Comparison of ENCODE assay signal across 24 cellular contexts in genomic region chr10:111821876-111822275, GRCh38.
A peak's percentile ranks its signal among the peaks of the same experiment; 100 is the strongest.
DNase-seq lines count a peak whose midpoint lies in the region; ATAC-seq and TF ChIP-seq lines count a peak whose summit lies in the region.
"Had no signal": no experiment of that assay in that cellular context is flagged by ENCODE, and none has a peak within 500 bp of the region (broad histone marks: within the 10 kb centered on the region; RNA-seq: fewer than 3 reads in every experiment).

No MANE protein-coding gene starts in this region.

- H3K36me3 ChIP-seq in esophagus muscularis mucosa (no peaks in the 10 kb centered on the region), sigmoid colon (no peaks in the 10 kb centered on the region)
- H3K36me3 ChIP-seq: Peyer's patch, SJSA1 had no signal

- H3K4me3 ChIP-seq in esophagus muscularis mucosa (no peak overlapping the region), sigmoid colon (no peak overlapping the region)
- H3K4me3 ChIP-seq: Peyer's patch, SJSA1 had no signal

- H3K27ac ChIP-seq in esophagus muscularis mucosa (replicated peaks in 1 of 4): no peak overlapping the region
- peak overlapping the region in 3 of 4 donors; percentile 52 to 72 (median 72) for H3K27ac ChIP-seq in sigmoid colon
- H3K27ac ChIP-seq: Peyer's patch, SJSA1 had no signal

- 76% methylated on average over 2 of the region's 2 CpGs for WGBS in esophagus muscularis mucosa
- 85 to 94% methylated on average over 2 of the region's 2 CpGs for WGBS in sigmoid colon, 2 donors

- TF ChIP-seq EP300 in esophagus muscularis mucosa (IDR thresholded peaks at IDR 0.05): no peak
- no peak for TF ChIP-seq EP300 in sigmoid colon (IDR thresholded peaks at IDR 0.05)

- TF ChIP-seq POLR2A in esophagus muscularis mucosa (IDR thresholded peaks at IDR 0.05; ENCODE audit: low read depth) (no peak), sigmoid colon (IDR thresholded peaks at IDR 0.05) (no peak)

- DNase-seq in G401 (ENCODE audit: low spot score) (peak; percentile 82), esophagus muscularis mucosa (ENCODE audit: extremely low spot score) (peak; percentile 47), mucosa of gallbladder (ENCODE audit: low spot score) (peak; percentile 44), sigmoid colon (no peak), NCI-H1417 (lab: John Stamatoyannopoulos, UW) (no peak), sciatic nerve (ENCODE audit: low spot score) (no peak)
- DNase-seq: 8988T; Calu3; CD8-positive, alpha-beta T cell; DMS153; GOT3; IMR-90; NCI-H1105 treated with DMSO at 0.1 percent for 48 hours; NCI-H1694; NCI-H2081; NCI-H2171; NCI-H345; NCI-H524; NCI-H774; Peyer's patch had no signal

- no peaks in the 10 kb centered on the region for H3K9me3 ChIP-seq in esophagus muscularis mucosa
- H3K9me3 ChIP-seq in sigmoid colon: no peaks in the 10 kb centered on the region
- H3K9me3 ChIP-seq: Peyer's patch, SJSA1 had no signal

- intact Hi-C loops in esophagus muscularis mucosa (cut with DNase I): no loop called here
- intact Hi-C loops in sigmoid colon (cut with DNase I): no loop called here
- intact Hi-C loops in sciatic nerve (cut with DNase I): no loop called here

- TF ChIP-seq CTCF in esophagus muscularis mucosa (IDR thresholded peaks at IDR 0.05) (no peak), sigmoid colon (IDR thresholded peaks at IDR 0.05) (no peak)

- H3K27me3 ChIP-seq in esophagus muscularis mucosa (no peaks in the 10 kb centered on the region), sigmoid colon (no peaks in the 10 kb centered on the region)
- H3K27me3 ChIP-seq: Peyer's patch, SJSA1 had no signal

- H3K4me1 ChIP-seq in esophagus muscularis mucosa: no peaks in the 10 kb centered on the region
- H3K4me1 ChIP-seq in sigmoid colon: peaks cover 0 to 37% (median 21%) of the 10 kb centered on the region in 4 donors
- H3K4me1 ChIP-seq: Peyer's patch, SJSA1 had no signal

- in situ Hi-C loops in G401 (cut with HindIII; ENCODE audit: low sequenced_read_pairs): no loop called here

- ATAC-seq in GM18502 (IDR thresholded peaks at IDR 0.05; ENCODE audit: poor library complexity, unreplicated experiment): no peak
- ATAC-seq in HG03095 (IDR thresholded peaks at IDR 0.05; ENCODE audit: unreplicated experiment): no peak
- no peak for ATAC-seq in sciatic nerve
- ATAC-seq: CD8-positive, alpha-beta T cell; HCT116 had no signal

Comparison
In these comparisons a context has a peak if more than half of its experiments do, and no peak if none do; other contexts are left out.
1. DNase-seq: peak in G401 (single experiment), esophagus muscularis mucosa (single experiment) and mucosa of gallbladder (single experiment); none in sigmoid colon (single experiment), NCI-H1417 (0 of 3) and sciatic nerve (single experiment).
2. H3K27ac ChIP-seq: peak in sigmoid colon (3 of 4); none in esophagus muscularis mucosa (0 of 4).